In genomic region chr15:47461560-47462175, GRCh38 we compare ENCODE assay signal across 18 cellular contexts.
"Had no signal": no experiment of that assay in that cellular context is flagged by ENCODE, and none has a peak within 500 bp of the region (broad histone marks: within the 10 kb centered on the region; RNA-seq: fewer than 3 reads in every experiment).

No MANE protein-coding gene starts in this region.

- DNase-seq: activated CD4-positive, alpha-beta T cell treated with anti-CD3 and anti-CD28 coated beads, Interleukin-2, amount 10 ng/mL, durations not matched to agents 24 days and 14 days; activated CD4-positive, CD25-positive, alpha-beta regulatory T cell; activated CD8-positive, alpha-beta memory T cell treated with anti-CD3 and anti-CD28 coated beads, Interleukin-2, amount 50 U/mL, for 4 hours; activated CD8-positive, alpha-beta T cell treated with anti-CD3 and anti-CD28 coated beads, Interleukin-2, amount 10 ng/mL, durations not matched to agents 7 days and 5 days; activated gamma-delta T cell; activated naive CD8-positive, alpha-beta T cell treated with anti-CD3 and anti-CD28 coated beads for 36 hours; activated T-cell treated with anti-CD3 and anti-CD28 coated beads, Interleukin-2, amount 50 U/mL, for 48 hours; dermis blood vessel endothelial cell; effector memory CD8-positive, alpha-beta T cell; kidney glomerular epithelial cell; mesenchymal stem cell; naive thymus-derived CD8-positive, alpha-beta T cell; stimulated activated CD4-positive, alpha-beta T cell treated with anti-CD3 and anti-CD28 coated beads, Interleukin-15, amount 100 ng/mL, for 24 hours; stimulated activated CD4-positive, alpha-beta T cell treated with anti-CD3 and anti-CD28 coated beads, Interleukin-4, amount 100 ng/mL, for 1 hour; tibial artery had no signal

- H3K4me1 ChIP-seq: breast epithelium, right atrium auricular region, tibial artery had no signal

- H3K36me3 ChIP-seq: breast epithelium, right atrium auricular region, tibial artery had no signal

- H3K27ac ChIP-seq: breast epithelium, right atrium auricular region, skin epidermis, tibial artery had no signal

- H3K4me3 ChIP-seq: breast epithelium, right atrium auricular region, skin epidermis, tibial artery had no signal

- H3K27me3 ChIP-seq: breast epithelium, right atrium auricular region, tibial artery had no signal

- ATAC-seq: activated CD8-positive, alpha-beta T cell treated with anti-CD3 and anti-CD28 coated beads, Interleukin-2, amount 10 ng/mL, durations not matched to agents 7 days and 5 days; effector memory CD8-positive, alpha-beta T cell; naive thymus-derived CD8-positive, alpha-beta T cell had no signal

- H3K9me3 ChIP-seq: breast epithelium, right atrium auricular region, tibial artery had no signal
